ENCODE assay signal across 6 cellular contexts in the genomic region with DNA sequence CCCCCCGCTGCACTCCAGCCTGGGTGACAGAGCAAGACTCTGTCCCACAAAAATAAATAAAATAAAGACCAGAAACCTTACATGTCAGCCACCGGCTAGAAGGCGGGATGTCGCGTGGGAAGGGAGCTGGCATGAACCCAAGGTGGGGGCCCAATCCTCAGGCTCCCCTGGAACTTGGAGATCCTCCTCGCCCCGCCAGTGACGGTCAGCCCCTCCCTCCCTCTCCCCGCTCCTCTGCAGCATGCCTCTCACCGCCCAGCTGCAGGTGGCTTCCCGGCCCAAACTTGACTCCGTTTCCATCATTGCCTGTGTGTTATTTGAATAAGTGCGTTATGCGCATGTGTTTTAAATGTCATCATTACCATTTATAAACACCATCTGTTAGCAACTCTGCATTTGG. TPM values are rescaled to one million over a fixed set of nuclear protein-coding genes. Genes with fewer than 3 reads are reported as not detected.
"Had no signal": no experiment of that assay in that cellular context is flagged by ENCODE, and none has a peak within 500 bp of the region (broad histone marks: within the 10 kb centered on the region; RNA-seq: fewer than 3 reads in every experiment).

No MANE protein-coding gene starts in this region.

RNA-seq across cellular contexts. Expression of a gene that starts 7.3 kb away (rescaled TPM):
- total RNA-seq: activated B cell treated with CpG ODN at 0.5 μM for 24 hours; activated CD4-positive, alpha-beta memory T cell treated with anti-CD3 and anti-CD28 coated beads for 36 hours; activated CD4-positive, alpha-beta memory T cell treated with anti-CD3 and anti-CD28 coated beads, Interleukin-2, amount 10 ng/mL, durations not matched to agents 7 days and 5 days; activated CD4-positive, alpha-beta T cell treated with anti-CD3 and anti-CD28 coated beads, Interleukin-2, amount 10 ng/mL, durations not matched to agents 7 days and 5 days; activated CD8-positive, alpha-beta memory T cell treated with anti-CD3 and anti-CD28 coated beads, Interleukin-2, amount 10 ng/mL, durations not matched to agents 7 days and 5 days; T-helper 2 cell treated with Interferon-gamma antibody and Interleukin-4, amounts not matched to agents 100 ng/mL and 5 ng/mL, for 36 hours had no signal
